ENCODE assay signal across 1 cellular context in the genomic region with DNA sequence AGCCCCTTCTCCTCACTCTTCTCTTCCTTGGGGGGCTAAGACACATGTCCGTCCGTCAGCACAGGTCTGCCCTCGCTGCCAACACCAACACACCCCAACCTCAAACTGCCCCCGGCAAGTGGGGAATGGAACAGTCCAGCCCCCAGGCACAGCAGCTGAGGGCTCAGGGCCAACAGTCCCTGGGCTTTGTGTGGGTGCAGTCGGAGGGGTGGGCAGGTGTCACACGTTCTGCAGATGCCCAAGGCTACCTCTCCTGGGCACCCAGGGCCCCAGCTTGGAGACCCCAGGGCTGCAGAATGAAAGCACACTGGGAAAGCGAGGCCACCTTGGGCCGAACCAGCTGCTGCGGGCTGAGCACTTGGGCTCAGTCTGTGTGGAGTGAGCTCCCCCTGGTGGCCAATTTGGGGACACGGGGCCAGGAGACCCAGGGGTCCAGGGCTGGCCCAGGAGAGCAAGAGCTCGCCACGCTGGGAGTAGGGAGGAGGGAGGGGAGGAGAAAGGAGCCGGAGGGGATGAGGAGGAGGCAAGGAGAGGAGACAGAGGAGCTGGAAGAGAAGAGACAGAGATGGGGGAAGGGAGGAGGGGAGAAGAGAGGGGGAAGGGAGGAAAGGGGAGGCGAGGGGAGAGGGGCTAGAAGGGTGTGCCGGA.
TF ChIP-seq lines count a peak whose summit lies in the region.

No MANE protein-coding gene starts in this region.

TF ChIP-seq in HepG2, 621 proteins besides CTCF, POLR2A, EP300 and RAD21 (continues in another document):
- TF ChIP-seq, protein P1, sequence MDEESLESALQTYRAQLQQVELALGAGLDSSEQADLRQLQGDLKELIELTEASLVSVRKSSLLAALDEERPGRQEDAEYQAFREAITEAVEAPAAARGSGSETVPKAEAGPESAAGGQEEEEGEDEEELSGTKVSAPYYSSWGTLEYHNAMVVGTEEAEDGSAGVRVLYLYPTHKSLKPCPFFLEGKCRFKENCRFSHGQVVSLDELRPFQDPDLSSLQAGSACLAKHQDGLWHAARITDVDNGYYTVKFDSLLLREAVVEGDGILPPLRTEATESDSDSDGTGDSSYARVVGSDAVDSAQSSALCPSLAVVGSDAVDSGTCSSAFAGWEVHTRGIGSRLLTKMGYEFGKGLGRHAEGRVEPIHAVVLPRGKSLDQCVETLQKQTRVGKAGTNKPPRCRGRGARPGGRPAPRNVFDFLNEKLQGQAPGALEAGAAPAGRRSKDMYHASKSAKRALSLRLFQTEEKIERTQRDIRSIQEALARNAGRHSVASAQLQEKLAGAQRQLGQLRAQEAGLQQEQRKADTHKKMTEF (CRISPR knock-in tag; IDR thresholded peaks at IDR 0.05) = no peak
- TF ChIP-seq MYC (CRISPR knock-in tag; IDR thresholded peaks at IDR 0.05; ENCODE audit: borderline replicate concordance) (peak; percentile 33; the same call in 1 of the 2 replicates), PAF1 (CRISPR knock-in tag; IDR thresholded peaks at IDR 0.05) (no peak), RARA (CRISPR knock-in tag; IDR thresholded peaks at IDR 0.05) (no peak), RBM22 (optimal IDR thresholded peaks at IDR 0.05; ENCODE audit: low read length) (peak; percentile 38), ZNF687 (CRISPR knock-in tag; IDR thresholded peaks at IDR 0.05) (peak; percentile 53), SOX5 (CRISPR knock-in tag; IDR thresholded peaks at IDR 0.05; ENCODE audit: borderline replicate concordance) (0 out of 2 replicates have a peak, but pooled peaks have one; percentile 10), ZNF460 (CRISPR knock-in tag; IDR thresholded peaks at IDR 0.05; ENCODE audit: borderline replicate concordance) (no peak), KLF6 (CRISPR knock-in tag; IDR thresholded peaks at IDR 0.05) (no peak), ZBTB7A (CRISPR knock-in tag; IDR thresholded peaks at IDR 0.05) (0 out of 2 replicates have a peak, but pooled peaks have one; percentile 23), GABPB1 (CRISPR knock-in tag; IDR thresholded peaks at IDR 0.05) (0 out of 2 replicates have a peak, but pooled peaks have one; percentile 25), ZNF326 (CRISPR knock-in tag; IDR thresholded peaks at IDR 0.05; ENCODE audit: borderline replicate concordance) (no peak), SMC3 (IDR thresholded peaks at IDR 0.05; ENCODE audit: low read length) (0 out of 2 replicates have a peak, but pooled peaks have one; percentile 31), ZNF614 (CRISPR knock-in tag; IDR thresholded peaks at IDR 0.05; ENCODE audit: borderline replicate concordance) (no peak), PCBP1 (IDR thresholded peaks at IDR 0.05; ENCODE audit: borderline replicate concordance, low read depth, low read length) (peak; percentile 91; the same call in 1 of the 2 replicates), SALL1 (CRISPR knock-in tag; IDR thresholded peaks at IDR 0.05) (peak; percentile 25; the same call in 1 of the 2 replicates), ZNF749 (CRISPR knock-in tag; IDR thresholded peaks at IDR 0.05; ENCODE audit: borderline replicate concordance) (no peak), ZNF274 (CRISPR knock-in tag; IDR thresholded peaks at IDR 0.05) (0 out of 2 replicates have a peak, but pooled peaks have one; percentile 37), STAG1 (CRISPR knock-in tag; IDR thresholded peaks at IDR 0.05) (peak; percentile 79), ZNF264 (CRISPR knock-in tag; IDR thresholded peaks at IDR 0.05) (no peak), PRDM10 (CRISPR knock-in tag; IDR thresholded peaks at IDR 0.05; ENCODE audit: low read depth) (peak; percentile 48; the same call in 1 of the 2 replicates), ARID3A (IDR thresholded peaks at IDR 0.05; ENCODE audit: low read depth, low read length) (no peak), MAFG (CRISPR knock-in tag; IDR thresholded peaks at IDR 0.05) (no peak), HNF4G (IDR thresholded peaks at IDR 0.05; ENCODE audit: borderline replicate concordance, low read depth, low read length) (no peak), HNF4G (CRISPR knock-in tag; IDR thresholded peaks at IDR 0.05; ENCODE audit: borderline replicate concordance, low read depth) (no peak), XRCC5 (optimal IDR thresholded peaks at IDR 0.05; ENCODE audit: low read length) (peak; percentile 74), HNRNPLL (IDR thresholded peaks at IDR 0.05; ENCODE audit: low read depth, low read length, poor library complexity, severe bottlenecking) (peak; percentile 41)
- TF ChIP-seq, protein P2, sequence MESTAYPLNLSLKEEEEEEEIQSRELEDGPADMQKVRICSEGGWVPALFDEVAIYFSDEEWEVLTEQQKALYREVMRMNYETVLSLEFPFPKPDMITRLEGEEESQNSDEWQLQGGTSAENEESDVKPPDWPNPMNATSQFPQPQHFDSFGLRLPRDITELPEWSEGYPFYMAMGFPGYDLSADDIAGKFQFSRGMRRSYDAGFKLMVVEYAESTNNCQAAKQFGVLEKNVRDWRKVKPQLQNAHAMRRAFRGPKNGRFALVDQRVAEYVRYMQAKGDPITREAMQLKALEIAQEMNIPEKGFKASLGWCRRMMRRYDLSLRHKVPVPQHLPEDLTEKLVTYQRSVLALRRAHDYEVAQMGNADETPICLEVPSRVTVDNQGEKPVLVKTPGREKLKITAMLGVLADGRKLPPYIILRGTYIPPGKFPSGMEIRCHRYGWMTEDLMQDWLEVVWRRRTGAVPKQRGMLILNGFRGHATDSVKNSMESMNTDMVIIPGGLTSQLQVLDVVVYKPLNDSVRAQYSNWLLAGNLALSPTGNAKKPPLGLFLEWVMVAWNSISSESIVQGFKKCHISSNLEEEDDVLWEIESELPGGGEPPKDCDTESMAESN (CRISPR knock-in tag; conservative IDR thresholded peaks at IDR 0.05) = 0 out of 2 replicates have a peak, but pooled peaks have one; percentile 36
- TF ChIP-seq, protein P3, sequence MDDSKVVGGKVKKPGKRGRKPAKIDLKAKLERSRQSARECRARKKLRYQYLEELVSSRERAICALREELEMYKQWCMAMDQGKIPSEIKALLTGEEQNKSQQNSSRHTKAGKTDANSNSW (CRISPR knock-in tag; IDR thresholded peaks at IDR 0.05; ENCODE audit: borderline replicate concordance) = no peak
- TF ChIP-seq, protein P4, sequence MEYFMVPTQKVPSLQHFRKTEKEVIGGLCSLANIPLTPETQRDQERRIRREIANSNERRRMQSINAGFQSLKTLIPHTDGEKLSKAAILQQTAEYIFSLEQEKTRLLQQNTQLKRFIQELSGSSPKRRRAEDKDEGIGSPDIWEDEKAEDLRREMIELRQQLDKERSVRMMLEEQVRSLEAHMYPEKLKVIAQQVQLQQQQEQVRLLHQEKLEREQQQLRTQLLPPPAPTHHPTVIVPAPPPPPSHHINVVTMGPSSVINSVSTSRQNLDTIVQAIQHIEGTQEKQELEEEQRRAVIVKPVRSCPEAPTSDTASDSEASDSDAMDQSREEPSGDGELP (IDR thresholded peaks at IDR 0.05; ENCODE audit: borderline replicate concordance, low read depth) = peak; percentile 46; the same call in 1 of the 2 replicates
- TF ChIP-seq, protein P5, sequence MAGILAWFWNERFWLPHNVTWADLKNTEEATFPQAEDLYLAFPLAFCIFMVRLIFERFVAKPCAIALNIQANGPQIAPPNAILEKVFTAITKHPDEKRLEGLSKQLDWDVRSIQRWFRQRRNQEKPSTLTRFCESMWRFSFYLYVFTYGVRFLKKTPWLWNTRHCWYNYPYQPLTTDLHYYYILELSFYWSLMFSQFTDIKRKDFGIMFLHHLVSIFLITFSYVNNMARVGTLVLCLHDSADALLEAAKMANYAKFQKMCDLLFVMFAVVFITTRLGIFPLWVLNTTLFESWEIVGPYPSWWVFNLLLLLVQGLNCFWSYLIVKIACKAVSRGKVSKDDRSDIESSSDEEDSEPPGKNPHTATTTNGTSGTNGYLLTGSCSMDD (CRISPR knock-in tag; IDR thresholded peaks at IDR 0.05) = no peak
- TF ChIP-seq, protein P6, sequence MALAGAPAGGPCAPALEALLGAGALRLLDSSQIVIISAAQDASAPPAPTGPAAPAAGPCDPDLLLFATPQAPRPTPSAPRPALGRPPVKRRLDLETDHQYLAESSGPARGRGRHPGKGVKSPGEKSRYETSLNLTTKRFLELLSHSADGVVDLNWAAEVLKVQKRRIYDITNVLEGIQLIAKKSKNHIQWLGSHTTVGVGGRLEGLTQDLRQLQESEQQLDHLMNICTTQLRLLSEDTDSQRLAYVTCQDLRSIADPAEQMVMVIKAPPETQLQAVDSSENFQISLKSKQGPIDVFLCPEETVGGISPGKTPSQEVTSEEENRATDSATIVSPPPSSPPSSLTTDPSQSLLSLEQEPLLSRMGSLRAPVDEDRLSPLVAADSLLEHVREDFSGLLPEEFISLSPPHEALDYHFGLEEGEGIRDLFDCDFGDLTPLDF (CRISPR knock-in tag; IDR thresholded peaks at IDR 0.05) = no peak
- TF ChIP-seq, protein P7, sequence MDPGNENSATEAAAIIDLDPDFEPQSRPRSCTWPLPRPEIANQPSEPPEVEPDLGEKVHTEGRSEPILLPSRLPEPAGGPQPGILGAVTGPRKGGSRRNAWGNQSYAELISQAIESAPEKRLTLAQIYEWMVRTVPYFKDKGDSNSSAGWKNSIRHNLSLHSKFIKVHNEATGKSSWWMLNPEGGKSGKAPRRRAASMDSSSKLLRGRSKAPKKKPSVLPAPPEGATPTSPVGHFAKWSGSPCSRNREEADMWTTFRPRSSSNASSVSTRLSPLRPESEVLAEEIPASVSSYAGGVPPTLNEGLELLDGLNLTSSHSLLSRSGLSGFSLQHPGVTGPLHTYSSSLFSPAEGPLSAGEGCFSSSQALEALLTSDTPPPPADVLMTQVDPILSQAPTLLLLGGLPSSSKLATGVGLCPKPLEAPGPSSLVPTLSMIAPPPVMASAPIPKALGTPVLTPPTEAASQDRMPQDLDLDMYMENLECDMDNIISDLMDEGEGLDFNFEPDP (CRISPR knock-in tag; conservative IDR thresholded peaks at IDR 0.05) = no peak
